In the genomic region with DNA sequence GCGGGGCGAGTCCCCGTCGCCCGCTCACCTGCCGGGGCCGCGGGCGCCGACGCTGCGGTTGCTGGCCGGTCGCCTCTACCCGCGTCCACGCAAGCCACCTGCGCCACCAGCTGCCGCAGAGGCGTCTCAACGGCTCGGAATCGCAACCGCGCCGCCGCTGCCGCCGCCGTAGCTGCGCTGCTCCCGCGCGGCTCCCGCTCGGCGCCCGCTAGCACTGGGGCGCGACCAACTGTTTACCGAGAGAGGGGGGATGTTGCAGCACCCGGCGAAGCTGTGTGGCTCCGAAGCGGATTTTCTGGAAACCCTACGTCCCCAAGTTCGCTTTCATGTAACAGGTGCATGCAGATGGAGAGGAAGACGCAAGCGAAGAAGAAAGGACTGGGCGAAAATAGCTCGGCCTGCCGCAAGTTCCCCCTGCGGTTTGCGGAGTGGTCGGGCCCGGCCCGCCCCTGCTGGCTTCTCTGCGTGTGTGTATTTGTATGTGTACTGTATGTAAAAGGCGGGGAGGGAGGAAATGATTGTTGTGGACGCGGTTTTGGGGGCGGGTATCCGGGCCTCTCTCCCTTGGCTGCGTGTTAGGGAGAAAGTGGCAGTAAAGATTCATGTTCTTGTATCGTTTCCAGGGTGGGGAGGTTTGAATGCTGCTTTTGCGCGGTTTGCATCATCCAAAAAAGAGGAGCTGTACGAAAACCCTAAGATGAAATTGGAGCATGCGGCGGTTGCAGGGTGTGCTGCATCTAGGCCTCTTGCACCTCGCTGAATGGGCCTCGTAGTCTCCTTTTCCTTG, we compare ENCODE assay signal across 8 cellular contexts. TPM values are rescaled to one million over a fixed set of nuclear protein-coding genes. Genes with fewer than 3 reads are reported as not detected.
DNase-seq lines count a peak whose midpoint lies in the region; ATAC-seq and TF ChIP-seq lines count a peak whose summit lies in the region.

A gene (minus strand): TSS at position 182 of the 787 bp plus-strand sequence. CDS start 782 bp downstream, outside the sequence.

- H3K9me3 ChIP-seq in BE2C (no peaks in the 10 kb centered on the region), colonic mucosa (no peaks in the 10 kb centered on the region)

- peaks cover 33% of the 10 kb centered on the region for H3K36me3 ChIP-seq in BE2C
- no peaks in the 10 kb centered on the region for H3K36me3 ChIP-seq in colonic mucosa

- peak within 1 kb of the TSS; percentile 64 to 85 for H3K9ac ChIP-seq in colonic mucosa (ENCODE audit: low read depth in 2 of 2, low read length in 2 of 2)

- no peak for TF ChIP-seq CTCF in BE2C (IDR thresholded peaks at IDR 0.05; ENCODE audit: low read depth, low read length)
- TF ChIP-seq CTCF in colonic mucosa (IDR thresholded peaks at IDR 0.05): no peak

- DNase-seq in BE2C: peak; percentile 84
- DNase-seq in GM19240 (ENCODE audit: insufficient read length, low spot score): peak; percentile 23
- peak; percentile 50 to 90 for DNase-seq in NCI-H524 (lab: John Stamatoyannopoulos, UW)
- DNase-seq in activated CD4-positive, alpha-beta T cell treated with anti-CD3 and anti-CD28 coated beads for 48 hours: peak; percentile 89
- DNase-seq in colonic mucosa: peak; percentile 85
- peak; percentile 93 for DNase-seq in left kidney (ENCODE audit: low read depth, low spot score)
- DNase-seq in stimulated activated CD4-positive, alpha-beta T cell treated with anti-CD3 and anti-CD28 coated beads, Interleukin-1b, Interleukin-23, amount 100 ng/mL, for 48 hours: peak; percentile 88

- H3K27ac ChIP-seq in colonic mucosa: peak within 1 kb of the TSS; percentile 93

- ATAC-seq in HG03457 (IDR thresholded peaks at IDR 0.05; ENCODE audit: unreplicated experiment): peak; percentile 80

- H3K4me1 ChIP-seq in BE2C (no peaks in the 10 kb centered on the region; the same call in none of the 2 replicates), colonic mucosa (no peaks in the 10 kb centered on the region)

- H3K27me3 ChIP-seq in BE2C: no peaks in the 10 kb centered on the region
- H3K27me3 ChIP-seq in colonic mucosa: no peaks in the 10 kb centered on the region

- intact Hi-C loops in colonic mucosa (cut with DNase I): loop anchor here (5.0 kb wide), 1 partner anchor 36 kb away; no protein-coding TSS in a partner anchor

- H3K4me3 ChIP-seq in BE2C (ENCODE audit: low read depth, low read length): peak within 1 kb of the TSS; percentile 85
- peak within 1 kb of the TSS; percentile 98 for H3K4me3 ChIP-seq in colonic mucosa

RNA-seq across cellular contexts. Expression of the gene that starts here (rescaled TPM):
- 43.8 TPM for polyA plus RNA-seq in BE2C (2012; ENCODE audit: insufficient read depth, insufficient read length, low read depth)
- total RNA-seq in colonic mucosa: 10 to 100 TPM; 25.5 to 41.2 TPM

Comparison
In these comparisons a context has a peak if more than half of its experiments do, and no peak if none do; other contexts are left out.
1. Peak in every context shown above with its lines: DNase-seq, ATAC-seq, H3K4me3 ChIP-seq and H3K27ac ChIP-seq.
2. DNase-seq: peak in every context shown above with its lines; median percentile 93 in left kidney; 89 in activated CD4-positive, alpha-beta T cell treated with anti-CD3 and anti-CD28 coated beads for 48 hours; 88 in stimulated activated CD4-positive, alpha-beta T cell treated with anti-CD3 and anti-CD28 coated beads, Interleukin-1b, Interleukin-23, amount 100 ng/mL, for 48 hours; 85 in colonic mucosa; 84 in BE2C; 70 in NCI-H524; 23 in GM19240.